ENCODE assay signal across 1 cellular context in the genomic region with DNA sequence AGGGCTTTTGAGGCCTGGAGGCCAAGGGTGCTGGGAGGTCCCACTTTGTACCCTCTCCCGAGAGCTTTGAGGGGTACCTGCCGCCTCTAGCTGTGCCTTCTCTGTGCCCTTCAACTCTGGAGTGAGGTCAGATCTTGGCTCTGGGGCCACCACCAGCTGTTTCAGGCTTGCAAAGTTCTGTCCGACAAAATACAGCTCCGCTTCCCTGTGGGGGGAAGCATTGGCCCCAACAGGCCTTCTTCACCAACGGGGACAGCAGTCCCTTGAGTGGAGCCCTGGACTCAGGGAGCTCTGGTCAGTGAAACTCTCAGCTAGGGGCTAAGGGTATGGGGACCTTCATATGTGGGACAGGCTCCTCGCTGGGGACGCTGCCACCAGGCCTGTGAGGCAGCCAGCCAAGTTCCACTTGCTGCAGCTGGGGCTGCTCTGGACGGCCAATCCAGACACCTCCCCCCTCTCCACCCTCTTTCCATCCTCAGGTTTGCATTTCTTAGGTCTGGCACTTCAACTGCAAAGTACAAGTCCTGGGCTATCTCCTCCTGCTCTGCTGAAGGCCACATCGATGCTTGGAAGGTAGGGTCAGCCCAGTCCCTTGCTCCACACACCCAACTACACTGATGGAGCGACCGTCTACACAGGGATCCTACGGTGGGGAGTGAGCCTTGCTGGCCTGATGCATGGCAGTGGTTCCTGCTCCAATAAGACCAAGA.
TF ChIP-seq lines count a peak whose summit lies in the region.

No MANE protein-coding gene starts in this region.

TF ChIP-seq in SK-N-SH, 30 proteins besides CTCF, POLR2A, EP300 and RAD21 (continued from another document):
- TF ChIP-seq TCF12 (IDR thresholded peaks at IDR 0.05) (no peak), USF2 (IDR thresholded peaks at IDR 0.05; ENCODE audit: borderline replicate concordance, low read depth, low read length) (no peak), USF1 (IDR thresholded peaks at IDR 0.05; ENCODE audit: borderline replicate concordance, low read depth) (no peak), MEF2A (IDR thresholded peaks at IDR 0.05; ENCODE audit: borderline replicate concordance, low read depth) (no peak), RCOR1 (IDR thresholded peaks at IDR 0.05; ENCODE audit: low read length) (no peak), EZH2phosphoT487 (IDR thresholded peaks at IDR 0.05; ENCODE audit: borderline replicate concordance, low read depth) (no peak), POLR2AphosphoS5 (IDR thresholded peaks at IDR 0.05; ENCODE audit: low read depth, low read length) (no peak)
